In the genomic region with DNA sequence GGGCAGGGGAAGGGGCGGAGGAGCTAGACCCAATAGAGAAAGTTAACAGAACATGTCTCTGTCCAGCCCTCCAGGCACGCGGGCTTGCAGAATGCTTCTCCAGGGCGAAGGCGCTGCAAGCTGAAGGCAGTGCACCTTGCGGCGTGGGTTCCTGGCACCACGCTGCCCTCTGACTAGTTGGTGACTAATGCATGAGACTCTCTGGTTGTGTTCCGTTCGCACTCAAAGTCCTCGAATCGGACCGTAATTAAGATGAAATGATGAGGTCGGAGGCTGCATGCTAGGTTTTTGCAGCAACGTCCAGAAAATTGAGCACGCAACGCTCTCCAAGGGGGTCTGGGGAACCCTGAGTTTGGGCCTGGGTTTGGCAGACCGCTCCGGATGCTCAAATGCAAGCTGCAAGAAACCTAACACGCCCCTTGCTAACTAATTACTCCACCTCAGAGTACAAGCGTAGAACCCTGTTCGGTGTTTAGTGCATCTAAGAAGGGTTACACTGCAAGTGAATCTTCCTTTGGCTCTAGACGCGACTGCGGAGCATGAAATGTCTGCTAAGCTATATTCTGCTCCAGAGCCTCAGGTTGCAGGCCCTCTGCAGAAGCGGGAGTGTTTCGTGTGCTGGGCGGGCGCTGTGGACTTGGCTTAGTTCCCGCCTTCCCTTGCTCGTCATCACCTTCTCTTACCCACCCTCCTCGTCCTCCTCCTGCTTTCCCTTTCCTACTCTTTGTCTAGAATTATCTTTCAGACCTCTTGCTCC, we compare ENCODE assay signal across 11 cellular contexts. TPM values are rescaled to one million over a fixed set of nuclear protein-coding genes. Genes with fewer than 3 reads are reported as not detected.
DNase-seq lines count a peak whose midpoint lies in the region; ATAC-seq and TF ChIP-seq lines count a peak whose summit lies in the region.
"Had no signal": no experiment of that assay in that cellular context is flagged by ENCODE, and none has a peak within 500 bp of the region (broad histone marks: within the 10 kb centered on the region; RNA-seq: fewer than 3 reads in every experiment).

No MANE protein-coding gene starts in this region.

- H3K36me3 ChIP-seq in heart left ventricle (no peaks in the 10 kb centered on the region), urinary bladder (ENCODE audit: insufficient read depth) (no peaks in the 10 kb centered on the region)
- H3K36me3 ChIP-seq: BLaER1 treated with 17β-estradiol and CSF1 and Interleukin-3, amounts not matched to agents 10 nM and 100 nM had no signal

- H3K27me3 ChIP-seq in heart left ventricle: peaks cover 9 to 86% (median 38%) of the 10 kb centered on the region in 9 donors

- no peak for DNase-seq in left cardiac atrium
- DNase-seq in heart left ventricle: no peak
- peak; percentile 26 to 36 for DNase-seq in activated T-cell treated with anti-CD3 and anti-CD28 coated beads, Interleukin-2, amount 50 U/mL, for 48 hours
- peak; percentile 10 for DNase-seq in iPS-NIHi11 (ENCODE audit: low spot score)
- DNase-seq in HUDEP-2 (lab: John Stamatoyannopoulos, UW; ENCODE audit: unreplicated experiment in 76 of 76): no peak
- DNase-seq in activated gamma-delta T cell (lab: John Stamatoyannopoulos, UW): no peak
- DNase-seq: NCI-H69 had no signal

- intact Hi-C loops in left cardiac atrium (cut with DNase I) (no loop called here), heart left ventricle (cut with DNase I) (no loop called here)

- H3K4me3 ChIP-seq in heart left ventricle (no peak overlapping the region), urinary bladder (ENCODE audit: low read depth, low read length) (peak overlapping the region; percentile 12)
- H3K4me3 ChIP-seq: BLaER1 treated with 17β-estradiol and CSF1 and Interleukin-3, amounts not matched to agents 10 nM and 100 nM had no signal

- H3K9me3 ChIP-seq in heart left ventricle: no peaks in the 10 kb centered on the region

- no peak for TF ChIP-seq POLR2A in heart left ventricle (IDR thresholded peaks at IDR 0.05)

- peaks cover 0 to 8% (median 0%) of the 10 kb centered on the region in 12 donors for H3K4me1 ChIP-seq in heart left ventricle
- no peaks in the 10 kb centered on the region for H3K4me1 ChIP-seq in urinary bladder (ENCODE audit: insufficient read depth)
- H3K4me1 ChIP-seq: BLaER1 treated with 17β-estradiol and CSF1 and Interleukin-3, amounts not matched to agents 10 nM and 100 nM had no signal

- ATAC-seq in left cardiac atrium: peak; percentile 34 to 73
- no peak for ATAC-seq in heart left ventricle
- no peak for ATAC-seq in HG03039 (IDR thresholded peaks at IDR 0.05; ENCODE audit: unreplicated experiment)

- no peak for TF ChIP-seq CTCF in heart left ventricle (IDR thresholded peaks at IDR 0.05)

- WGBS in heart left ventricle, 4 donors: 3 to 44% (median 22%) methylated on average over 32 of the region's 32 CpGs
- WGBS in urinary bladder: 4% methylated on average over 32 of the region's 32 CpGs

- no peak overlapping the region for H3K27ac ChIP-seq in heart left ventricle
- no peak overlapping the region for H3K27ac ChIP-seq in urinary bladder (ENCODE audit: low read depth)
- H3K27ac ChIP-seq: BLaER1 treated with 17β-estradiol and CSF1 and Interleukin-3, amounts not matched to agents 10 nM and 100 nM; KMS-11 had no signal

RNA-seq across cellular contexts. Expression of gene NKAP, which starts 57.1 kb away (rescaled TPM):
- total RNA-seq in left cardiac atrium (1 to 10 TPM; 4.4 to 6.8 TPM), heart left ventricle (1 to 10 TPM; 2.9 to 7.8 (median 5.9) TPM), urinary bladder (11.5 TPM)
- polyA plus RNA-seq in heart left ventricle (1 to 10 TPM; 4.2 to 7.0 TPM), urinary bladder (6.8 TPM)

Comparison
In these comparisons a context has a peak if more than half of its experiments do, and no peak if none do; other contexts are left out.
1. ATAC-seq: peak in left cardiac atrium (2 of 2); none in heart left ventricle (0 of 4) and HG03039 (single experiment).
2. DNase-seq: peak in activated T-cell treated with anti-CD3 and anti-CD28 coated beads, Interleukin-2, amount 50 U/mL, for 48 hours (2 of 2) and iPS-NIHi11 (single experiment); none in left cardiac atrium (single experiment), heart left ventricle (0 of 5), HUDEP-2 (0 of 76) and activated gamma-delta T cell (single experiment).